In genomic region chr3:51391075-51391565, GRCh38 we compare ENCODE assay signal across 8 cellular contexts. TPM values are rescaled to one million over a fixed set of nuclear protein-coding genes. Genes with fewer than 3 reads are reported as not detected.
DNase-seq lines count a peak whose midpoint lies in the region; ATAC-seq and TF ChIP-seq lines count a peak whose summit lies in the region.

A gene with protein sequence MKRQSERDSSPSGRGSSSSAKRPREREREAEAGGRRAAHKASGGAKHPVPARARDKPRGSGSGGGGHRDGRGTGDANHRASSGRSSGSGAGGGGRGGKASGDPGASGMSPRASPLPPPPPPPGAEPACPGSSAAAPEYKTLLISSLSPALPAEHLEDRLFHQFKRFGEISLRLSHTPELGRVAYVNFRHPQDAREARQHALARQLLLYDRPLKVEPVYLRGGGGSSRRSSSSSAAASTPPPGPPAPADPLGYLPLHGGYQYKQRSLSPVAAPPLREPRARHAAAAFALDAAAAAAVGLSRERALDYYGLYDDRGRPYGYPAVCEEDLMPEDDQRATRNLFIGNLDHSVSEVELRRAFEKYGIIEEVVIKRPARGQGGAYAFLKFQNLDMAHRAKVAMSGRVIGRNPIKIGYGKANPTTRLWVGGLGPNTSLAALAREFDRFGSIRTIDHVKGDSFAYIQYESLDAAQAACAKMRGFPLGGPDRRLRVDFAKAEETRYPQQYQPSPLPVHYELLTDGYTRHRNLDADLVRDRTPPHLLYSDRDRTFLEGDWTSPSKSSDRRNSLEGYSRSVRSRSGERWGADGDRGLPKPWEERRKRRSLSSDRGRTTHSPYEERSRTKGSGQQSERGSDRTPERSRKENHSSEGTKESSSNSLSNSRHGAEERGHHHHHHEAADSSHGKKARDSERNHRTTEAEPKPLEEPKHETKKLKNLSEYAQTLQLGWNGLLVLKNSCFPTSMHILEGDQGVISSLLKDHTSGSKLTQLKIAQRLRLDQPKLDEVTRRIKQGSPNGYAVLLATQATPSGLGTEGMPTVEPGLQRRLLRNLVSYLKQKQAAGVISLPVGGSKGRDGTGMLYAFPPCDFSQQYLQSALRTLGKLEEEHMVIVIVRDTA (plus strand): TSS chr3:51391285. CDS start chr3:51391400, 115 bp downstream.

- no peaks in the 10 kb centered on the region for H3K9me3 ChIP-seq in heart left ventricle
- no peaks in the 10 kb centered on the region for H3K9me3 ChIP-seq in upper lobe of right lung

- 0 to 1% (median 0%) methylated on average over 51 to 82 of the region's 83 CpGs for WGBS in adipose tissue, 3 donors
- WGBS in heart left ventricle, 4 donors: 0 to 2% (median 0%) methylated on average over 26 to 83 of the region's 83 CpGs; no CpG with 5 or more reads in 1 of the 4 donors

- intact Hi-C loops in heart left ventricle (cut with DNase I) (loop anchor here in 8 of 10 donors (2.0 to 10.0 kb wide), 9 partner anchors 41 to 774 kb away; partner anchors contain the start of genes TEX264 (in 3 of the 8) and MAPKAPK3 (in 1 of the 8)), posterior cingulate gyrus (cut with DNase I) (no loop called here), upper lobe of right lung (cut with DNase I) (no loop called here)

- no peaks in the 10 kb centered on the region for H3K27me3 ChIP-seq in heart left ventricle
- H3K27me3 ChIP-seq in upper lobe of right lung: no peaks in the 10 kb centered on the region

- H3K27ac ChIP-seq in adipose tissue (ENCODE audit: low read depth, low read length): peak within 1 kb of the TSS; percentile 64
- peak within 1 kb of the TSS; percentile 78 to 95 (median 89) for H3K27ac ChIP-seq in heart left ventricle
- H3K27ac ChIP-seq in upper lobe of right lung: peak within 1 kb of the TSS; percentile 81

- peak in 1 of 2 donors; percentile 70 for TF ChIP-seq POLR2A in heart left ventricle (IDR thresholded peaks at IDR 0.05)

- peak; percentile 99; the same call in 1 of the 2 replicates for TF ChIP-seq CTCF in GM12874 (IDR thresholded peaks at IDR 0.05; ENCODE audit: insufficient read depth, low read depth, low read length)
- TF ChIP-seq CTCF in heart left ventricle (IDR thresholded peaks at IDR 0.05): peak in 9 of 12 donors; percentile 85 to 97 (median 91)
- TF ChIP-seq CTCF in upper lobe of right lung (IDR thresholded peaks at IDR 0.05): peak; percentile 89

- H3K4me3 ChIP-seq in heart left ventricle (peak within 1 kb of the TSS; percentile 57 to 90 (median 74)), upper lobe of right lung (peak within 1 kb of the TSS; percentile 72)

- peaks cover 21 to 87% (median 69%) of the 10 kb centered on the region in 12 donors for H3K4me1 ChIP-seq in heart left ventricle
- H3K4me1 ChIP-seq in upper lobe of right lung: peaks cover 54% of the 10 kb centered on the region

- H3K36me3 ChIP-seq in heart left ventricle: peaks cover 0 to 73% (median 69%) of the 10 kb centered on the region in 9 donors
- peaks cover 62% of the 10 kb centered on the region for H3K36me3 ChIP-seq in upper lobe of right lung

- ATAC-seq in HG02759 (IDR thresholded peaks at IDR 0.05; ENCODE audit: unreplicated experiment) (peak; percentile 93), heart left ventricle (peak; percentile 93 to 97 (median 94)), upper lobe of right lung (peak; percentile 96)

- DNase-seq in NCI-H1417 (lab: John Stamatoyannopoulos, UW) (peak; percentile 89 to 94 (median 90)), T follicular helper cell (ENCODE audit: low read depth) (peak; percentile 96), heart left ventricle (peak; percentile 98 to 100 (median 99)), posterior cingulate gyrus (peak; percentile 96 to 100 (median 97)), upper lobe of right lung (peak; percentile 99)

RNA-seq across cellular contexts. Expression of the gene that starts here (rescaled TPM):
- 10 to 100 TPM; 10.8 to 16.5 (median 12.1) TPM for polyA plus RNA-seq in adipose tissue
- total RNA-seq in heart left ventricle: 10 to 100 TPM; 12.7 to 21.5 (median 16.2) TPM
- polyA plus RNA-seq in heart left ventricle: 10 to 100 TPM in 1 of 2 donors, 1 to 10 TPM in 1; 4.0 to 15.7 TPM
- 26.4 TPM for total RNA-seq in upper lobe of right lung

Comparison
In these comparisons a context has a peak if more than half of its experiments do, and no peak if none do; other contexts are left out.
1. Peak in every context shown above with its lines: DNase-seq, ATAC-seq, H3K4me3 ChIP-seq and H3K27ac ChIP-seq.
2. intact Hi-C loops: an anchor here in heart left ventricle (2.0 to 10.0 kb wide); none called in posterior cingulate gyrus and upper lobe of right lung.